1 cellular context compared by ENCODE assay signal in genomic region chr14:41873379-41874034, GRCh38.
TF ChIP-seq lines count a peak whose summit lies in the region.

No MANE protein-coding gene starts in this region.

TF ChIP-seq in neural cell, 6 proteins besides CTCF, POLR2A, EP300 and RAD21 (continued from another document):
- TF ChIP-seq REST (IDR thresholded peaks at IDR 0.05; ENCODE audit: borderline replicate concordance) (no peak), MXI1 (conservative IDR thresholded peaks at IDR 0.05; ENCODE audit: poor library complexity, severe bottlenecking) (no peak), TAF1 (IDR thresholded peaks at IDR 0.05; ENCODE audit: low read depth) (no peak), POLR2AphosphoS5 (IDR thresholded peaks at IDR 0.05) (no peak)
